In genomic region chr16:88502371-88502770, GRCh38 we compare ENCODE assay signal across 15 cellular contexts. TPM values are rescaled to one million over a fixed set of nuclear protein-coding genes. Genes with fewer than 3 reads are reported as not detected.
DNase-seq lines count a peak whose midpoint lies in the region; ATAC-seq and TF ChIP-seq lines count a peak whose summit lies in the region.
"Had no signal": no experiment of that assay in that cellular context is flagged by ENCODE, and none has a peak within 500 bp of the region (broad histone marks: within the 10 kb centered on the region; RNA-seq: fewer than 3 reads in every experiment).

No MANE protein-coding gene starts in this region.

- H2AK5ac ChIP-seq in neuronal stem cell (ENCODE audit: low read depth, low read length), result no peak overlapping the region

- peaks cover 69% of the 10 kb centered on the region for H4K20me1 ChIP-seq in smooth muscle cell (ENCODE audit: low read depth)

- H3K27ac ChIP-seq in HUES6 (ENCODE audit: low read depth, low read length), result 0 out of 2 replicates have a peak overlapping the region, but pooled peaks have one; percentile 18
- H3K27ac ChIP-seq in neuronal stem cell (replicated peaks; ENCODE audit: low read length), result no peak overlapping the region
- no peak overlapping the region for H3K27ac ChIP-seq in smooth muscle cell (ENCODE audit: low read depth)
- H3K27ac ChIP-seq: C4-2B, GM23248 had no signal

- H2BK120ac ChIP-seq in neuronal stem cell (ENCODE audit: low read depth, low read length), result no peak overlapping the region

- H3K4ac ChIP-seq in neuronal stem cell (ENCODE audit: low read length), result no peak overlapping the region

- H3K4me3 ChIP-seq in HUES6 (ENCODE audit: low read depth, low read length), result no peak overlapping the region
- H3K4me3 ChIP-seq in neuronal stem cell (ENCODE audit: low read length in 2 of 2), result no peak overlapping the region
- no peak overlapping the region for H3K4me3 ChIP-seq in smooth muscle cell
- H3K4me3 ChIP-seq: GM23248 had no signal

- H3K36me3 ChIP-seq in HUES6 (ENCODE audit: control insufficient read depth, insufficient read depth, low read length) (no peaks in the 10 kb centered on the region), neuronal stem cell (replicated peaks in 1 of 2; ENCODE audit: control insufficient read depth in 2 of 2, insufficient read depth in 2 of 2, low read length in 2 of 2) (no peaks in the 10 kb centered on the region), smooth muscle cell (ENCODE audit: low read depth) (no peaks in the 10 kb centered on the region)

- no peak overlapping the region for H3K9ac ChIP-seq in HUES6 (ENCODE audit: low read length)
- no peak overlapping the region for H3K9ac ChIP-seq in neuronal stem cell (ENCODE audit: low read depth, low read length, poor library complexity)
- no peak overlapping the region for H3K9ac ChIP-seq in smooth muscle cell (ENCODE audit: low read depth)
- H3K9ac ChIP-seq: GM23248 had no signal

- H3K4me2 ChIP-seq in neuronal stem cell (ENCODE audit: insufficient read depth, low read length, poor library complexity, severe bottlenecking) (no peak overlapping the region), smooth muscle cell (no peak overlapping the region)

- no peaks in the 10 kb centered on the region for H3F3A ChIP-seq in smooth muscle cell (ENCODE audit: low read depth)

- peak overlapping the region; percentile 20 for H3K23ac ChIP-seq in neuronal stem cell (ENCODE audit: low read depth, low read length, poor library complexity)

- H4K91ac ChIP-seq in neuronal stem cell (ENCODE audit: low read depth, low read length, poor library complexity), result no peak overlapping the region

- peak overlapping the region; percentile 21 for H3K14ac ChIP-seq in neuronal stem cell (ENCODE audit: low read length)

- DNase-seq in SK-N-DZ (ENCODE audit: low spot score) (peak; percentile 58), neuronal stem cell (ENCODE audit: low spot score) (no peak), amniotic stem cell (lab: John Stamatoyannopoulos, UW) (no peak), smooth muscle cell (lab: John Stamatoyannopoulos, UW; ENCODE audit: unreplicated experiment) (no peak)
- DNase-seq: Caco-2; CD4-positive, CD25-positive, alpha-beta regulatory T cell; CD8-positive, alpha-beta T cell; DMS153; DND-41; GM23248; H7; HCEC 1CT had no signal

- H3K9me3 ChIP-seq in HUES6 (ENCODE audit: control insufficient read depth, insufficient read depth, low read depth, low read length), result no peaks in the 10 kb centered on the region
- H3K9me3 ChIP-seq in neuronal stem cell (replicated peaks in 1 of 2; ENCODE audit: control insufficient read depth in 2 of 2, insufficient read depth in 1 of 2, low read depth in 1 of 2, low read length in 2 of 2), result no peaks in the 10 kb centered on the region
- no peaks in the 10 kb centered on the region for H3K9me3 ChIP-seq in smooth muscle cell (replicated peaks; ENCODE audit: low read depth)
- H3K9me3 ChIP-seq: Caco-2 had no signal

- no peak for ATAC-seq in GM21423 (IDR thresholded peaks at IDR 0.05; ENCODE audit: unreplicated experiment)
- ATAC-seq: CD8-positive, alpha-beta T cell had no signal

- no peak overlapping the region for H4K8ac ChIP-seq in neuronal stem cell (ENCODE audit: low read depth, low read length)

- no peak overlapping the region for H3K18ac ChIP-seq in neuronal stem cell (ENCODE audit: low read length)

- no peaks in the 10 kb centered on the region for H3K27me3 ChIP-seq in HUES6 (ENCODE audit: control insufficient read depth, insufficient read depth, low read length)
- H3K27me3 ChIP-seq in neuronal stem cell (ENCODE audit: control insufficient read depth in 3 of 3, insufficient read depth in 3 of 3, low read depth in 1 of 3, low read length in 3 of 3), result no peaks in the 10 kb centered on the region
- H3K27me3 ChIP-seq in smooth muscle cell (ENCODE audit: low read depth), result no peaks in the 10 kb centered on the region

- H3K4me1 ChIP-seq in HUES6 (ENCODE audit: control insufficient read depth, insufficient read depth, low read length) (peaks cover 4% of the 10 kb centered on the region; the same call in 1 of the 2 replicates), neuronal stem cell (ENCODE audit: control insufficient read depth in 2 of 2, insufficient read depth in 1 of 2, low read depth in 1 of 2, low read length in 2 of 2) (no peaks in the 10 kb centered on the region), smooth muscle cell (ENCODE audit: low read depth) (no peaks in the 10 kb centered on the region)

- H3K79me2 ChIP-seq in smooth muscle cell (ENCODE audit: low read depth), result no peaks in the 10 kb centered on the region

- no peaks in the 10 kb centered on the region for H3K79me1 ChIP-seq in neuronal stem cell (ENCODE audit: low read depth, low read length)

- TF ChIP-seq CTCF in smooth muscle cell (IDR thresholded peaks at IDR 0.05; ENCODE audit: borderline replicate concordance, insufficient read depth, poor library complexity, severe bottlenecking), result no peak

- H2BK5ac ChIP-seq in neuronal stem cell (ENCODE audit: low read length), result no peak overlapping the region

- no CpG with 5 or more reads among the region's 15 CpGs for WGBS in neuronal stem cell (ENCODE audit: extremely low coverage in 2 of 2, insufficient read length in 2 of 2, insufficient replicate concordance in 1 of 2), 2 donors
- WGBS in smooth muscle cell (ENCODE audit: low lambda C conversion rate), result 95% methylated on average over 9 of the region's 15 CpGs

- H2AFZ ChIP-seq in neuronal stem cell (ENCODE audit: low read length) (no peak overlapping the region), smooth muscle cell (ENCODE audit: low read depth) (no peak overlapping the region)
- H2AFZ ChIP-seq: GM23248 had no signal

- H2BK15ac ChIP-seq in neuronal stem cell (ENCODE audit: low read length), result no peak overlapping the region

- H2BK12ac ChIP-seq in neuronal stem cell (ENCODE audit: low read length), result no peak overlapping the region

RNA-seq across cellular contexts. Expression of gene ZFPM1, which starts 49.3 kb away (rescaled TPM):
- polyA plus RNA-seq in SK-N-DZ (2014; cell fraction: cytosol; rRNA removed), result 2.1 and 2.4 TPM in 2 replicates
- 1.6 and 3.0 TPM in 2 replicates for polyA plus RNA-seq in SK-N-DZ (2014; cell fraction: nucleus; rRNA removed)
- polyA plus RNA-seq in neuronal stem cell (2013, experiment 1 of 2), result 3.8 TPM
- 4.0 TPM for polyA plus RNA-seq in neuronal stem cell (2013, experiment 2 of 2)
- total RNA-seq in smooth muscle cell, result 0.99 and 1.2 TPM in 2 replicates
- 4.9 and 6.6 TPM in 2 replicates for polyA plus RNA-seq in smooth muscle cell
